In genomic region chr5:134417707-134418106, GRCh38 we compare ENCODE assay signal across 1 cellular context.
A peak's percentile ranks its signal among the peaks of the same experiment; 100 is the strongest.
TF ChIP-seq lines count a peak whose summit lies in the region.

No MANE protein-coding gene starts in this region.

TF ChIP-seq in HepG2, 621 proteins besides CTCF, POLR2A, EP300 and RAD21 (continues in another document):
- TF ChIP-seq RXRA (CRISPR knock-in tag; IDR thresholded peaks at IDR 0.05): no peak
- TF ChIP-seq ZNF710 (CRISPR knock-in tag; IDR thresholded peaks at IDR 0.05; ENCODE audit: borderline replicate concordance): no peak
- no peak for TF ChIP-seq ZNF670 (CRISPR knock-in tag; IDR thresholded peaks at IDR 0.05; ENCODE audit: borderline replicate concordance)
- TF ChIP-seq RFXANK (CRISPR knock-in tag; IDR thresholded peaks at IDR 0.05): no peak
- no peak for TF ChIP-seq ATF5 (CRISPR knock-in tag; IDR thresholded peaks at IDR 0.05; ENCODE audit: low read depth)
- TF ChIP-seq U2AF2 (IDR thresholded peaks at IDR 0.05; ENCODE audit: low read depth, low read length): no peak
- TF ChIP-seq SUZ12 (IDR thresholded peaks at IDR 0.05; ENCODE audit: low read depth, low read length): no peak
- TF ChIP-seq ZNF569 (CRISPR knock-in tag; IDR thresholded peaks at IDR 0.05; ENCODE audit: borderline replicate concordance): no peak
- no peak for TF ChIP-seq PRDM10 (CRISPR knock-in tag; IDR thresholded peaks at IDR 0.05; ENCODE audit: low read depth)
- TF ChIP-seq ZHX1 (CRISPR knock-in tag; IDR thresholded peaks at IDR 0.05; ENCODE audit: low read depth): no peak
- TF ChIP-seq HNF4G (IDR thresholded peaks at IDR 0.05; ENCODE audit: borderline replicate concordance, low read depth, low read length): no peak
- TF ChIP-seq HNF4G (CRISPR knock-in tag; IDR thresholded peaks at IDR 0.05; ENCODE audit: borderline replicate concordance, low read depth): no peak
- TF ChIP-seq ZNF326 (CRISPR knock-in tag; IDR thresholded peaks at IDR 0.05; ENCODE audit: borderline replicate concordance): no peak
- no peak for TF ChIP-seq ZBTB3 (CRISPR knock-in tag; IDR thresholded peaks at IDR 0.05; ENCODE audit: borderline replicate concordance, low read depth)
- TF ChIP-seq ZNF362 (CRISPR knock-in tag; IDR thresholded peaks at IDR 0.05; ENCODE audit: borderline replicate concordance): peak; percentile 63
- TF ChIP-seq ARID3A (IDR thresholded peaks at IDR 0.05; ENCODE audit: low read depth, low read length): 0 out of 2 replicates have a peak, but pooled peaks have one; percentile 34
- no peak for TF ChIP-seq CAMTA2 (CRISPR knock-in tag; IDR thresholded peaks at IDR 0.05; ENCODE audit: borderline replicate concordance)
- TF ChIP-seq NFE2 (CRISPR knock-in tag; IDR thresholded peaks at IDR 0.05): no peak
- TF ChIP-seq POLR2AphosphoS2 (IDR thresholded peaks at IDR 0.05; ENCODE audit: low read depth, low read length): no peak
- no peak for TF ChIP-seq MED1 (CRISPR knock-in tag; IDR thresholded peaks at IDR 0.05)
- TF ChIP-seq FOSL1 (CRISPR knock-in tag; IDR thresholded peaks at IDR 0.05; ENCODE audit: borderline replicate concordance): no peak
- TF ChIP-seq AGO1 (IDR thresholded peaks at IDR 0.05; ENCODE audit: low read depth, low read length, poor library complexity, severe bottlenecking): no peak
- TF ChIP-seq PPARG (CRISPR knock-in tag; conservative IDR thresholded peaks at IDR 0.05): peak; percentile 73
- TF ChIP-seq ZNF331 (CRISPR knock-in tag; IDR thresholded peaks at IDR 0.05): no peak
- no peak for TF ChIP-seq MXI1 (IDR thresholded peaks at IDR 0.05; ENCODE audit: borderline replicate concordance, low read depth, low read length)
- peak; percentile 7; the same call in 1 of the 2 replicates for TF ChIP-seq NCOR1 (IDR thresholded peaks at IDR 0.05; ENCODE audit: borderline replicate concordance, low read length)
- no peak for TF ChIP-seq ZIK1 (CRISPR knock-in tag; IDR thresholded peaks at IDR 0.05; ENCODE audit: borderline replicate concordance, low read depth)
- no peak for TF ChIP-seq PRDM4 (CRISPR knock-in tag; IDR thresholded peaks at IDR 0.05; ENCODE audit: borderline replicate concordance)
- no peak for TF ChIP-seq TAF15 (IDR thresholded peaks at IDR 0.05; ENCODE audit: low read depth, low read length, poor library complexity, severe bottlenecking)
- no peak for TF ChIP-seq CEBPZ (IDR thresholded peaks at IDR 0.05; ENCODE audit: low read length)
- TF ChIP-seq HNF4A (CRISPR knock-in tag; IDR thresholded peaks at IDR 0.05): peak; percentile 34; the same call in 1 of the 2 replicates
- no peak for TF ChIP-seq SRF (IDR thresholded peaks at IDR 0.05; ENCODE audit: low read depth, low read length)
- TF ChIP-seq TCF7 (IDR thresholded peaks at IDR 0.05; ENCODE audit: low read depth): peak; percentile 27; the same call in 1 of the 2 replicates
- TF ChIP-seq FOXC1 (CRISPR knock-in tag; IDR thresholded peaks at IDR 0.05; ENCODE audit: borderline replicate concordance): no peak
- no peak for TF ChIP-seq ZNF652 (CRISPR knock-in tag; IDR thresholded peaks at IDR 0.05; ENCODE audit: borderline replicate concordance, low read depth)
